In the genomic region with DNA sequence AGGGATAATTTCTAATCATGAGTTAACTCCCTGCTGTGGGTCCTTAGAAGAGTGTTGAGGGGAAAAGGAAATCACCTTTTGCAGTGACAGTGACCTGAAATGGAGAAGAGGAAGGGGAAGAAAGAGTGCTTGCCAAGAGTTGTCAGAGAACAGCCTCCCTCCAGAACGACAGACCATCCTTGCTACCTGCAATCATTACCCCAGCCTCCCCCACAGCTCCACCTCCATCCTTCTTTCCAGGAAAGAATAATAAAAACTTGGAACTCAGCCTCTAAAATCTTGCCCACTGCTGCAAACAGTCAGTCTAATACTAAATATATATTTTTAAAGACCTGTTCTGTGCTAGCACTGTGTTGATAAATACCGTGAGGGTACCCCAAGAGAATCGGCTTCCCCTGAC, we compare ENCODE assay signal across 17 cellular contexts. TPM values are rescaled to one million over a fixed set of nuclear protein-coding genes. Genes with fewer than 3 reads are reported as not detected.
DNase-seq lines count a peak whose midpoint lies in the region; ATAC-seq, FAIRE-seq and TF ChIP-seq lines count a peak whose summit lies in the region.
"Had no signal": no experiment of that assay in that cellular context is flagged by ENCODE, and none has a peak within 500 bp of the region (broad histone marks: within the 10 kb centered on the region; RNA-seq: fewer than 3 reads in every experiment).

No MANE protein-coding gene starts in this region.

- H3K27me3 ChIP-seq in tibial nerve, result no peaks in the 10 kb centered on the region
- H3K27me3 ChIP-seq: BLaER1 had no signal

- H3K27ac ChIP-seq in tibial nerve, result no peak overlapping the region
- H3K27ac ChIP-seq in kidney (ENCODE audit: low read depth in 2 of 2, low read length in 2 of 2), result no peak overlapping the region
- H3K27ac ChIP-seq: 22Rv1, BLaER1 had no signal

- intact Hi-C loops in activated T-helper 1 cell treated with anti-CD3 and anti-CD28 coated beads, Interleukin-12 subunit alpha, Interleukin-12 subunit beta, Interleukin-2, Interleukin-4 antibody, amounts not matched to agents 30 ng/mL and 10 ng/mL and 1 ng/mL, durations not matched to agents 14 hours and 24 hours and 36 hours (cut with micrococcal nuclease), result loop anchor here (10.0 kb wide), 2 partner anchors 595 to 695 kb away; a partner anchor contains a TSS
- intact Hi-C loops in kidney (cut with DNase I), result no loop called here

- TF ChIP-seq CTCF in type B pancreatic cell (conservative IDR thresholded peaks at IDR 0.05) (no peak), tibial nerve (IDR thresholded peaks at IDR 0.05) (no peak), kidney (IDR thresholded peaks at IDR 0.05; ENCODE audit: borderline replicate concordance, extremely low read depth, insufficient read depth) (no peak)

- 57 to 76% methylated on average over 3 of the region's 3 CpGs for WGBS in tibial nerve, 2 donors

- H3K4me1 Mint-ChIP-seq in T-helper 1 cell treated with Interleukin-12 subunit alpha and Interleukin-12 subunit beta and Interleukin-4 antibody, amounts not matched to agents 30 μg/mL and 1 μg/mL, for 36 hours (ENCODE audit: low read depth), result peaks cover 67% of the 10 kb centered on the region
- peaks cover 44% of the 10 kb centered on the region for H3K4me1 Mint-ChIP-seq in activated naive CD8-positive, alpha-beta T cell treated with anti-CD3 and anti-CD28 coated beads, Interleukin-2, amount 50 U/mL, for 24 hours
- peaks cover 12% of the 10 kb centered on the region for H3K4me1 Mint-ChIP-seq in activated naive CD8-positive, alpha-beta T cell treated with anti-CD3 and anti-CD28 coated beads for 36 hours
- peaks cover 62% of the 10 kb centered on the region for H3K4me1 Mint-ChIP-seq in activated T-helper 1 cell treated with anti-CD3 and anti-CD28 coated beads, Interleukin-12 subunit alpha, Interleukin-12 subunit beta, Interleukin-2, Interleukin-4 antibody, amounts not matched to agents 30 ng/mL and 10 ng/mL and 1 ng/mL, durations not matched to agents 14 hours and 24 hours and 36 hours (ENCODE audit: low read depth)
- H3K4me1 Mint-ChIP-seq in type B pancreatic cell (ENCODE audit: unreplicated experiment), result peaks cover 15% of the 10 kb centered on the region

- H3K4me3 ChIP-seq in tibial nerve (no peak overlapping the region), kidney (ENCODE audit: low read length in 2 of 2) (no peak overlapping the region)
- H3K4me3 ChIP-seq: BLaER1 had no signal

- H3K36me3 ChIP-seq in tibial nerve, result no peaks in the 10 kb centered on the region
- H3K36me3 ChIP-seq in kidney (ENCODE audit: control insufficient read depth in 1 of 2, insufficient read depth in 2 of 2, low read length in 2 of 2), result no peaks in the 10 kb centered on the region
- H3K36me3 ChIP-seq: BLaER1 had no signal

- no peaks in the 10 kb centered on the region for H3K9me3 ChIP-seq in tibial nerve
- no peaks in the 10 kb centered on the region for H3K9me3 ChIP-seq in kidney (ENCODE audit: control insufficient read depth in 1 of 2, low read length in 2 of 2)
- H3K9me3 ChIP-seq: BLaER1 had no signal

- no peak for TF ChIP-seq POLR2A in tibial nerve (IDR thresholded peaks at IDR 0.05)

- H3K9ac ChIP-seq in kidney (ENCODE audit: low read length in 2 of 2), result no peak overlapping the region
- H3K9ac ChIP-seq: BLaER1 had no signal

- H3K4me1 ChIP-seq in tibial nerve, result peaks cover 0 to 14% (median 6%) of the 10 kb centered on the region in 4 donors
- H3K4me1 ChIP-seq in kidney (ENCODE audit: control insufficient read depth in 1 of 2, insufficient read depth in 1 of 2, low read depth in 1 of 2, low read length in 2 of 2), result no peaks in the 10 kb centered on the region

- H3K36me3 Mint-ChIP-seq in T-helper 1 cell treated with Interleukin-12 subunit alpha and Interleukin-12 subunit beta and Interleukin-4 antibody, amounts not matched to agents 30 μg/mL and 1 μg/mL, for 36 hours (ENCODE audit: low read depth), result peaks cover 7% of the 10 kb centered on the region
- H3K36me3 Mint-ChIP-seq in activated naive CD8-positive, alpha-beta T cell treated with anti-CD3 and anti-CD28 coated beads, Interleukin-2, amount 50 U/mL, for 24 hours (ENCODE audit: low read depth), result no peaks in the 10 kb centered on the region
- no peaks in the 10 kb centered on the region for H3K36me3 Mint-ChIP-seq in activated naive CD8-positive, alpha-beta T cell treated with anti-CD3 and anti-CD28 coated beads for 36 hours
- peaks cover 9% of the 10 kb centered on the region for H3K36me3 Mint-ChIP-seq in activated T-helper 1 cell treated with anti-CD3 and anti-CD28 coated beads, Interleukin-12 subunit alpha, Interleukin-12 subunit beta, Interleukin-2, Interleukin-4 antibody, amounts not matched to agents 30 ng/mL and 10 ng/mL and 1 ng/mL, durations not matched to agents 14 hours and 24 hours and 36 hours (ENCODE audit: low read depth)
- H3K36me3 Mint-ChIP-seq in type B pancreatic cell, result no peaks in the 10 kb centered on the region

- no peak for FAIRE-seq in kidney (lab: Jason Lieb, UNC)
- FAIRE-seq: GM18507, HTR-8/SVneo had no signal

- no peak for TF ChIP-seq EP300 in tibial nerve (IDR thresholded peaks at IDR 0.05)

- ATAC-seq in activated naive CD8-positive, alpha-beta T cell treated with anti-CD3 and anti-CD28 coated beads, Interleukin-2, amount 50 U/mL, for 24 hours, result no peak
- ATAC-seq: HCT116 had no signal

- no peaks in the 10 kb centered on the region for H3K27me3 Mint-ChIP-seq in T-helper 1 cell treated with Interleukin-12 subunit alpha and Interleukin-12 subunit beta and Interleukin-4 antibody, amounts not matched to agents 30 μg/mL and 1 μg/mL, for 36 hours (ENCODE audit: low read depth)
- no peaks in the 10 kb centered on the region for H3K27me3 Mint-ChIP-seq in activated naive CD8-positive, alpha-beta T cell treated with anti-CD3 and anti-CD28 coated beads, Interleukin-2, amount 50 U/mL, for 24 hours
- peaks cover 6% of the 10 kb centered on the region for H3K27me3 Mint-ChIP-seq in activated naive CD8-positive, alpha-beta T cell treated with anti-CD3 and anti-CD28 coated beads for 36 hours
- no peaks in the 10 kb centered on the region for H3K27me3 Mint-ChIP-seq in activated T-helper 1 cell treated with anti-CD3 and anti-CD28 coated beads, Interleukin-12 subunit alpha, Interleukin-12 subunit beta, Interleukin-2, Interleukin-4 antibody, amounts not matched to agents 30 ng/mL and 10 ng/mL and 1 ng/mL, durations not matched to agents 14 hours and 24 hours and 36 hours (ENCODE audit: insufficient read depth)
- peaks cover 10% of the 10 kb centered on the region for H3K27me3 Mint-ChIP-seq in type B pancreatic cell

- H3K4me3 Mint-ChIP-seq in T-helper 1 cell treated with Interleukin-12 subunit alpha and Interleukin-12 subunit beta and Interleukin-4 antibody, amounts not matched to agents 30 μg/mL and 1 μg/mL, for 36 hours, result peak overlapping the region; percentile 40
- peak overlapping the region; percentile 29 for H3K4me3 Mint-ChIP-seq in activated naive CD8-positive, alpha-beta T cell treated with anti-CD3 and anti-CD28 coated beads, Interleukin-2, amount 50 U/mL, for 24 hours
- H3K4me3 Mint-ChIP-seq in activated naive CD8-positive, alpha-beta T cell treated with anti-CD3 and anti-CD28 coated beads for 36 hours, result no peak overlapping the region
- no peak overlapping the region for H3K4me3 Mint-ChIP-seq in activated T-helper 1 cell treated with anti-CD3 and anti-CD28 coated beads, Interleukin-12 subunit alpha, Interleukin-12 subunit beta, Interleukin-2, Interleukin-4 antibody, amounts not matched to agents 30 ng/mL and 10 ng/mL and 1 ng/mL, durations not matched to agents 14 hours and 24 hours and 36 hours
- peak overlapping the region; percentile 14 for H3K4me3 Mint-ChIP-seq in type B pancreatic cell

- no peak for DNase-seq in T-helper 1 cell
- no peak for DNase-seq in activated naive CD8-positive, alpha-beta T cell treated with anti-CD3 and anti-CD28 coated beads, Interleukin-2, amount 50 U/mL, for 24 hours
- no peak for DNase-seq in activated naive CD8-positive, alpha-beta T cell treated with anti-CD3 and anti-CD28 coated beads for 36 hours
- no peak for DNase-seq in activated T-helper 1 cell treated with anti-CD3 and anti-CD28 coated beads, Interleukin-12 subunit alpha, Interleukin-12 subunit beta, Interleukin-2, Interleukin-4 antibody, amounts not matched to agents 30 ng/mL and 10 ng/mL and 1 ng/mL, durations not matched to agents 14 hours and 24 hours and 36 hours (ENCODE audit: low spot score)
- no peak for DNase-seq in type B pancreatic cell (ENCODE audit: extremely low spot score, unreplicated experiment)
- no peak for DNase-seq in tibial nerve (ENCODE audit: low spot score in 2 of 2)
- no peak for DNase-seq in kidney
- DNase-seq: DMS53; NCI-H345; NCI-H526 treated with DMSO at 0.1 percent for 48 hours; NK-92 treated with Interleukin-12 subunit alpha and Interleukin-12 subunit beta, amount 100 ng/mL, for 24 hours had no signal

- H3K9me3 Mint-ChIP-seq in T-helper 1 cell treated with Interleukin-12 subunit alpha and Interleukin-12 subunit beta and Interleukin-4 antibody, amounts not matched to agents 30 μg/mL and 1 μg/mL, for 36 hours, result no peaks in the 10 kb centered on the region
- no peaks in the 10 kb centered on the region for H3K9me3 Mint-ChIP-seq in activated naive CD8-positive, alpha-beta T cell treated with anti-CD3 and anti-CD28 coated beads, Interleukin-2, amount 50 U/mL, for 24 hours
- H3K9me3 Mint-ChIP-seq in activated naive CD8-positive, alpha-beta T cell treated with anti-CD3 and anti-CD28 coated beads for 36 hours, result no peaks in the 10 kb centered on the region
- H3K9me3 Mint-ChIP-seq in activated T-helper 1 cell treated with anti-CD3 and anti-CD28 coated beads, Interleukin-12 subunit alpha, Interleukin-12 subunit beta, Interleukin-2, Interleukin-4 antibody, amounts not matched to agents 30 ng/mL and 10 ng/mL and 1 ng/mL, durations not matched to agents 14 hours and 24 hours and 36 hours, result no peaks in the 10 kb centered on the region
- H3K9me3 Mint-ChIP-seq in type B pancreatic cell, result no peaks in the 10 kb centered on the region

- H3K27ac Mint-ChIP-seq in T-helper 1 cell treated with Interleukin-12 subunit alpha and Interleukin-12 subunit beta and Interleukin-4 antibody, amounts not matched to agents 30 μg/mL and 1 μg/mL, for 36 hours, result peak overlapping the region; percentile 68
- H3K27ac Mint-ChIP-seq in activated naive CD8-positive, alpha-beta T cell treated with anti-CD3 and anti-CD28 coated beads, Interleukin-2, amount 50 U/mL, for 24 hours, result no peak overlapping the region
- H3K27ac Mint-ChIP-seq in activated naive CD8-positive, alpha-beta T cell treated with anti-CD3 and anti-CD28 coated beads for 36 hours, result no peak overlapping the region
- H3K27ac Mint-ChIP-seq in activated T-helper 1 cell treated with anti-CD3 and anti-CD28 coated beads, Interleukin-12 subunit alpha, Interleukin-12 subunit beta, Interleukin-2, Interleukin-4 antibody, amounts not matched to agents 30 ng/mL and 10 ng/mL and 1 ng/mL, durations not matched to agents 14 hours and 24 hours and 36 hours, result peak overlapping the region; percentile 4
- no peak overlapping the region for H3K27ac Mint-ChIP-seq in type B pancreatic cell

RNA-seq across cellular contexts. Expression of a gene that starts 28.7 kb away (rescaled TPM):
- total RNA-seq in activated naive CD8-positive, alpha-beta T cell treated with anti-CD3 and anti-CD28 coated beads for 36 hours, result 1 to 10 TPM; 8.4 to 9.1 TPM
- 15.7 and 16.3 TPM in 2 replicates for total RNA-seq in activated T-helper 1 cell treated with anti-CD3 and anti-CD28 coated beads, Interleukin-12 subunit alpha, Interleukin-12 subunit beta, Interleukin-2, Interleukin-4 antibody, amounts not matched to agents 30 ng/mL and 10 ng/mL and 1 ng/mL, durations not matched to agents 14 hours and 24 hours and 36 hours
- total RNA-seq in type B pancreatic cell (ENCODE audit: low replicate concordance) (48.0 and 71.9 TPM in 2 replicates), tibial nerve (10 to 100 TPM; 24.9 to 49.6 (median 33.6) TPM), kidney (68.6 TPM)
- 73.4 TPM for polyA plus RNA-seq in kidney (ENCODE audit: insufficient read depth, low read depth, low replicate concordance)

Comparison
In these comparisons a context has a peak if more than half of its experiments do, and no peak if none do; other contexts are left out.
1. H3K4me3 Mint-ChIP-seq: peak in T-helper 1 cell treated with Interleukin-12 subunit alpha and Interleukin-12 subunit beta and Interleukin-4 antibody, amounts not matched to agents 30 μg/mL and 1 μg/mL, for 36 hours (single experiment), activated naive CD8-positive, alpha-beta T cell treated with anti-CD3 and anti-CD28 coated beads, Interleukin-2, amount 50 U/mL, for 24 hours (single experiment) and type B pancreatic cell (single experiment); none in activated naive CD8-positive, alpha-beta T cell treated with anti-CD3 and anti-CD28 coated beads for 36 hours (single experiment) and activated T-helper 1 cell treated with anti-CD3 and anti-CD28 coated beads, Interleukin-12 subunit alpha, Interleukin-12 subunit beta, Interleukin-2, Interleukin-4 antibody, amounts not matched to agents 30 ng/mL and 10 ng/mL and 1 ng/mL, durations not matched to agents 14 hours and 24 hours and 36 hours (single experiment).
2. H3K27ac Mint-ChIP-seq: peak in T-helper 1 cell treated with Interleukin-12 subunit alpha and Interleukin-12 subunit beta and Interleukin-4 antibody, amounts not matched to agents 30 μg/mL and 1 μg/mL, for 36 hours (single experiment) and activated T-helper 1 cell treated with anti-CD3 and anti-CD28 coated beads, Interleukin-12 subunit alpha, Interleukin-12 subunit beta, Interleukin-2, Interleukin-4 antibody, amounts not matched to agents 30 ng/mL and 10 ng/mL and 1 ng/mL, durations not matched to agents 14 hours and 24 hours and 36 hours (single experiment); none in activated naive CD8-positive, alpha-beta T cell treated with anti-CD3 and anti-CD28 coated beads, Interleukin-2, amount 50 U/mL, for 24 hours (single experiment), activated naive CD8-positive, alpha-beta T cell treated with anti-CD3 and anti-CD28 coated beads for 36 hours (single experiment) and type B pancreatic cell (single experiment).